ENCODE assay signal across 7 cellular contexts in the genomic region with DNA sequence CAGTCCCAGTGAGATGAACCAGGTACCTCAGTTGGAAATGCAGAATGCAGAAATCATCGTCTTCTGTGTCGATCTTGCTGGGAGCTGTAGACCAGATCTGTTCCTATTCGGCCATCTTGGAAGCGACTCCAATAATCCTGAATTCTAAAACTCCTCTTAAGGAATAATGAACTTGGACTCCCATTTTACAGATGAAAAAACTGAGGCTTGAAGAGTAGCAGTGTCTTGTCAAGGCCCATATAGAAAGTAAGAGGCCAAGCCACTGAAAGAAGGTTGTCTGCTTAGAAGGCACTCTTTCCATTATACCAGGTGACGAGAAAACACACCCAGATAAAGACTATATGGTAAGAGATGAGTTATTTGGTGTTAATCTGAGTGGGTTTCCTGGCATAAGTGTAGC.
"Had no signal": no experiment of that assay in that cellular context is flagged by ENCODE, and none has a peak within 500 bp of the region (broad histone marks: within the 10 kb centered on the region; RNA-seq: fewer than 3 reads in every experiment).

No MANE protein-coding gene starts in this region.

- DNase-seq: IMR-90, KBM-7, KG1 had no signal

- ATAC-seq: HepG2 had no signal

- H3K4me2 ChIP-seq: KMS-11 had no signal

- FAIRE-seq: HepG2, HTR-8/SVneo had no signal

- H3K27ac ChIP-seq: HL-60, KMS-11 had no signal

- H3K9ac ChIP-seq: KMS-11 had no signal
